8 cellular contexts compared by ENCODE assay signal in genomic region chrX:119784747-119785446, GRCh38. TPM values are rescaled to one million over a fixed set of nuclear protein-coding genes. Genes with fewer than 3 reads are reported as not detected.
DNase-seq lines count a peak whose midpoint lies in the region; ATAC-seq, FAIRE-seq and TF ChIP-seq lines count a peak whose summit lies in the region.

No MANE protein-coding gene starts in this region.

- no peak overlapping the region for H3K4me3 ChIP-seq in CD8-positive, alpha-beta T cell (ENCODE audit: low read depth, low read length)
- H3K4me3 ChIP-seq in GM23248, result no peak overlapping the region
- no peak overlapping the region for H3K4me3 ChIP-seq in kidney epithelial cell (ENCODE audit: low read depth, low read length)

- H3F3A ChIP-seq in GM23248 (ENCODE audit: insufficient read depth), result peaks cover 13% of the 10 kb centered on the region

- H3K9me3 ChIP-seq in CD8-positive, alpha-beta T cell (ENCODE audit: low read length), result no peaks in the 10 kb centered on the region
- H3K9me3 ChIP-seq in GM23248 (ENCODE audit: low read depth), result no peaks in the 10 kb centered on the region

- no peaks in the 10 kb centered on the region for H3K9me3 Mint-ChIP-seq in CD8-positive, alpha-beta T cell

- H3K27ac ChIP-seq in CD8-positive, alpha-beta T cell (ENCODE audit: low read depth, low read length), result no peak overlapping the region
- H3K27ac ChIP-seq in GM23248, result no peak overlapping the region

- no peak overlapping the region for H3K4me2 ChIP-seq in GM23248 (ENCODE audit: unreplicated experiment)

- 74 to 81% methylated on average over 9 to 14 of the region's 14 CpGs for WGBS in GM23248 (ENCODE audit: low coverage in 1 of 2, low lambda C conversion rate in 2 of 2, missing lambda C conversion rate in 2 of 2), 2 experiments

- H3K79me2 ChIP-seq in GM23248 (ENCODE audit: insufficient read depth), result peaks cover 52% of the 10 kb centered on the region

- POLR2A ChIA-PET in CD8-positive, alpha-beta T cell (lab: Charles Lee), result interaction anchor here (0.7 to 1.4 kb wide), 3 partner anchors 9 to 29 kb away, joined by 3 read pairs; no protein-coding TSS in a partner anchor

- DNase-seq in CD8-positive, alpha-beta T cell, result peak; percentile 2 to 58 (median 44)
- DNase-seq in GM23248 (peak; percentile 35), RCC 7860 (ENCODE audit: low spot score) (peak; percentile 13), kidney epithelial cell (ENCODE audit: low read depth) (no peak), HK-2 (ENCODE audit: unreplicated experiment) (no peak), NCI-H1436 treated with DMSO at 0.1 percent for 48 hours (lab: John Stamatoyannopoulos, UW) (no peak), DMS153 treated with DMSO at 0.1 percent for 48 hours (lab: John Stamatoyannopoulos, UW; ENCODE audit: unreplicated experiment) (no peak)
- peak; percentile 17 for DNase-seq in activated effector memory CD4-positive, alpha-beta T cell treated with Interleukin-2 at 50 U/mL for 16 hours

- intact Hi-C loops in CD8-positive, alpha-beta T cell (cut with DNase I, micrococcal nuclease), result loop anchor here in 1 of 2 experiments (10.0 kb wide), 1 partner anchor 360 kb away; no protein-coding TSS in a partner anchor

- peaks cover 38% of the 10 kb centered on the region for H3K4me1 Mint-ChIP-seq in CD8-positive, alpha-beta T cell (ENCODE audit: low read depth)

- FAIRE-seq in RCC 7860 (lab: Jason Lieb, UNC), result no peak

- H3K27ac Mint-ChIP-seq in CD8-positive, alpha-beta T cell, result no peak overlapping the region

- no peak overlapping the region for H3K9ac ChIP-seq in GM23248

- peaks cover 23% of the 10 kb centered on the region for H3K4me1 ChIP-seq in CD8-positive, alpha-beta T cell (ENCODE audit: insufficient read depth, low read length)
- peaks cover 15% of the 10 kb centered on the region; the same call in 1 of the 2 replicates for H3K4me1 ChIP-seq in GM23248 (ENCODE audit: insufficient read depth)

- ATAC-seq in CD8-positive, alpha-beta T cell, result peak; percentile 79

- H3K4me3 Mint-ChIP-seq in CD8-positive, alpha-beta T cell, result no peak overlapping the region

- H3K9me2 ChIP-seq in GM23248 (ENCODE audit: insufficient read depth), result no peaks in the 10 kb centered on the region

- CTCF ChIA-PET in CD8-positive, alpha-beta T cell (lab: Charles Lee), result interaction anchor here (0.7 to 1.7 kb wide), 14 partner anchors 11 to 183 kb away, joined by 3 to 7 read pairs (median 3); partner anchors contain the start of gene SOWAHD

- peak; percentile 47 for TF ChIP-seq CTCF in CD8-positive, alpha-beta T cell (IDR thresholded peaks at IDR 0.05)
- peak; percentile 44 for TF ChIP-seq CTCF in kidney epithelial cell (IDR thresholded peaks at IDR 0.05; ENCODE audit: insufficient read depth, low read length, poor library complexity, severe bottlenecking)

- H4K20me1 ChIP-seq in GM23248 (ENCODE audit: insufficient read depth), result peaks cover 12% of the 10 kb centered on the region; the same call in 1 of the 2 replicates

- peaks cover 14% of the 10 kb centered on the region for H3K36me3 ChIP-seq in CD8-positive, alpha-beta T cell (ENCODE audit: insufficient read depth, low read length)
- H3K36me3 ChIP-seq in GM23248 (ENCODE audit: low read depth) (peaks cover 20% of the 10 kb centered on the region), kidney epithelial cell (ENCODE audit: control insufficient read depth, insufficient read depth, low read length) (no peaks in the 10 kb centered on the region)

- H3K27me3 Mint-ChIP-seq in CD8-positive, alpha-beta T cell (ENCODE audit: low read depth), result no peaks in the 10 kb centered on the region

- no peaks in the 10 kb centered on the region for H3K27me3 ChIP-seq in CD8-positive, alpha-beta T cell (ENCODE audit: insufficient read depth, low read length)
- H3K27me3 ChIP-seq in GM23248 (replicated peaks; ENCODE audit: insufficient read depth) (no peaks in the 10 kb centered on the region), kidney epithelial cell (ENCODE audit: control insufficient read depth, insufficient read depth, low read length) (no peaks in the 10 kb centered on the region)

- in situ Hi-C loops in GM23248 (cut with MboI), result no loop called here

- H3K36me3 Mint-ChIP-seq in CD8-positive, alpha-beta T cell, result peaks cover 56% of the 10 kb centered on the region

- no peak overlapping the region for H2AFZ ChIP-seq in GM23248

RNA-seq across cellular contexts. Expression of gene RPL39, which starts 6.5 kb away (rescaled TPM):
- 1,000 to 10,000 TPM; 4,125 to 4,338 TPM for total RNA-seq in CD8-positive, alpha-beta T cell
- 3,406 and 4,073 TPM in 2 replicates for total RNA-seq in GM23248 (2014; rRNA removed; shearing (Covaris generic))
- 1,028 and 1,060 TPM in 2 replicates for polyA plus RNA-seq in GM23248 (2016; fragmentation: Nextera tagmentation; extraction: Ambion mirVana)
- 7,088 and 9,048 TPM in 2 replicates for total RNA-seq in kidney epithelial cell

RNA-seq across cellular contexts. Expression of gene SOWAHD, which starts 26.5 kb away (rescaled TPM):
- total RNA-seq in CD8-positive, alpha-beta T cell, result under 1 TPM in 1 of 2 experiments, not detected in 1; 0.22 TPM
- total RNA-seq in GM23248 (2014; rRNA removed; shearing (Covaris generic)), result 0.22 TPM in 1 of 2 replicates, not detected in the other
- polyA plus RNA-seq in GM23248 (2016; fragmentation: Nextera tagmentation; extraction: Ambion mirVana), result 0.41 TPM in 1 of 2 replicates, not detected in the other
- not detected in 2 replicates for total RNA-seq in kidney epithelial cell

Comparison
In these comparisons a context has a peak if more than half of its experiments do, and no peak if none do; other contexts are left out.
1. DNase-seq: peak in CD8-positive, alpha-beta T cell (7 of 7), GM23248 (single experiment), RCC 7860 (single experiment) and activated effector memory CD4-positive, alpha-beta T cell treated with Interleukin-2 at 50 U/mL for 16 hours (single experiment); none in kidney epithelial cell (single experiment), HK-2 (single experiment), NCI-H1436 treated with DMSO at 0.1 percent for 48 hours (single experiment) and DMS153 treated with DMSO at 0.1 percent for 48 hours (single experiment).